24 cellular contexts compared by ENCODE assay signal in the genomic region with DNA sequence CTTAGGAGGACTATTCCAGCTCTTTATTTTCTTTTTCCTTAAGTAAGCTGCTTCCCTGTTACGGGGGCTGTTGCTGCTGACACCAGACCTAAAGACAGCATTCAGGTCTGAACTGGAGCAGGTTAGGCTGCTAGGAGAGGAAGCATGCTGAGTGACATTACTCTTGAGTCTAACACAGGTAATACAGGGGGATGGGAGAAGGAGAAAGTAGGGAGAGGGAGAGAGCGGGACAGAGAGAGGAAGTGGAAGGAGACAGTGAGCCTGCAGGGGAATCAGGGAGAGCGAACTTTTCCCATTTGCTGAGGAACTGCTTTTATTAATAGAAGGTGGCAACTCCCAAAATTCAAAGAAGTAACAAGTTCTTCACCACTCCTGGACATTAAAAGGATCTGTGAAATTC.
A peak's percentile ranks its signal among the peaks of the same experiment; 100 is the strongest.
DNase-seq lines count a peak whose midpoint lies in the region; TF ChIP-seq lines count a peak whose summit lies in the region.
"Had no signal": no experiment of that assay in that cellular context is flagged by ENCODE, and none has a peak within 500 bp of the region (broad histone marks: within the 10 kb centered on the region; RNA-seq: fewer than 3 reads in every experiment).

No MANE protein-coding gene starts in this region.

- H3K4me1 Mint-ChIP-seq in MCF 10A (ENCODE audit: insufficient read depth, unreplicated experiment) (peaks cover 54% of the 10 kb centered on the region), chondrocyte (ENCODE audit: low read depth) (peaks cover 80% of the 10 kb centered on the region)

- no peak overlapping the region for H2BK5ac ChIP-seq in mesenchymal stem cell (ENCODE audit: low read depth, low read length, poor library complexity, severe bottlenecking)

- no TSS peak for BruUV-seq in MCF 10A (replicated peaks; lab: Mats Ljungman, UMichigan)

- H3K27me3 Mint-ChIP-seq in MCF 10A (ENCODE audit: insufficient read depth, unreplicated experiment) (no peaks in the 10 kb centered on the region), chondrocyte (ENCODE audit: low read depth) (no peaks in the 10 kb centered on the region)
- H3K27me3 Mint-ChIP-seq: activated T-cell treated with anti-CD3 and anti-CD28 coated beads, Interleukin-2, amount 50 U/mL, for 24 hours; B cell; stimulated activated memory B cell treated with anti-CD40 and anti-IgM and Interleukin-4, amounts not matched to agents 10 μg/mL and 1 μg/mL and 100 μg/mL, for 72 hours had no signal

- peak overlapping the region; percentile 2 for H3K9ac ChIP-seq in mesenchymal stem cell (ENCODE audit: low read length)

- H3K18ac ChIP-seq in mesenchymal stem cell (ENCODE audit: low read depth in 1 of 2, low read length in 2 of 2) = no peak overlapping the region

- H3K79me1 ChIP-seq in mesenchymal stem cell (replicated peaks; ENCODE audit: low read length, poor library complexity, severe bottlenecking) = peaks cover 21% of the 10 kb centered on the region

- intact Hi-C loops in MCF 10A (cut with micrococcal nuclease) (no loop called here), breast epithelium (cut with DNase I; ENCODE audit: low total_unique reads) (no loop called here), thyroid gland (cut with DNase I) (no loop called here)

- H3K27ac ChIP-seq in breast epithelium (no peak overlapping the region), mesenchymal stem cell (ENCODE audit: low read length, poor library complexity, severe bottlenecking) (no peak overlapping the region), thyroid gland (peak overlapping the region; percentile 10 to 51 (median 42))
- H3K27ac ChIP-seq: spleen, suprapubic skin, vagina had no signal

- no peaks in the 10 kb centered on the region for H3K27me3 ChIP-seq in breast epithelium
- H3K27me3 ChIP-seq in mesenchymal stem cell (ENCODE audit: control insufficient read depth in 1 of 2, insufficient read depth in 1 of 2, low read length in 2 of 2) = no peaks in the 10 kb centered on the region
- no peaks in the 10 kb centered on the region for H3K27me3 ChIP-seq in thyroid gland
- H3K27me3 ChIP-seq: spleen, suprapubic skin, vagina had no signal

- no peak overlapping the region for H2BK12ac ChIP-seq in mesenchymal stem cell (ENCODE audit: low read length in 2 of 2)

- H3K4me1 ChIP-seq in breast epithelium (peaks cover 0 to 9% of the 10 kb centered on the region in 2 donors), mesenchymal stem cell (ENCODE audit: control insufficient read depth, insufficient read depth, low read depth, low read length) (peaks cover 26% of the 10 kb centered on the region), thyroid gland (peaks cover 42 to 44% of the 10 kb centered on the region in 2 donors)

- no peak for TF ChIP-seq POLR2A in breast epithelium (IDR thresholded peaks at IDR 0.05)
- TF ChIP-seq POLR2A in thyroid gland (IDR thresholded peaks at IDR 0.05) = no peak

- TF ChIP-seq CTCF in MCF 10A (IDR thresholded peaks at IDR 0.05; ENCODE audit: unreplicated experiment) = no peak
- TF ChIP-seq CTCF in breast epithelium (IDR thresholded peaks at IDR 0.05) = no peak
- no peak for TF ChIP-seq CTCF in chondrocyte (IDR thresholded peaks at IDR 0.05)
- no peak for TF ChIP-seq CTCF in thyroid gland (IDR thresholded peaks at IDR 0.05)
- no peak for TF ChIP-seq CTCF in GM10266 (IDR thresholded peaks at IDR 0.05; ENCODE audit: control insufficient read depth, insufficient read depth, low read depth, missing control alignments)

- H3K4me3 ChIP-seq in breast epithelium (no peak overlapping the region), mesenchymal stem cell (ENCODE audit: insufficient read depth in 1 of 2, low read depth in 1 of 2, low read length in 2 of 2) (no peak overlapping the region), thyroid gland (replicated peaks in 1 of 3) (no peak overlapping the region)
- H3K4me3 ChIP-seq: spleen, suprapubic skin, vagina had no signal

- H3K36me3 ChIP-seq in breast epithelium = no peaks in the 10 kb centered on the region
- H3K36me3 ChIP-seq in mesenchymal stem cell (ENCODE audit: control insufficient read depth in 1 of 2, insufficient read depth in 2 of 2, low read depth in 1 of 2, low read length in 2 of 2) = peaks cover 2 to 4% of the 10 kb centered on the region in 2 experiments
- no peaks in the 10 kb centered on the region for H3K36me3 ChIP-seq in thyroid gland
- H3K36me3 ChIP-seq: vagina had no signal

- H2BK120ac ChIP-seq in mesenchymal stem cell (ENCODE audit: low read depth, low read length) = no peak overlapping the region

- WGBS in mesenchymal stem cell = 100% methylated on average over 3 of the region's 3 CpGs
- WGBS in thyroid gland, 2 donors = 89 to 91% methylated on average over 3 of the region's 3 CpGs

- H3K4me3 Mint-ChIP-seq in MCF 10A (ENCODE audit: unreplicated experiment) = no peak overlapping the region
- H3K4me3 Mint-ChIP-seq in chondrocyte (ENCODE audit: unreplicated experiment) = no peak overlapping the region
- H3K4me3 Mint-ChIP-seq: activated T-cell treated with anti-CD3 and anti-CD28 coated beads, Interleukin-2, amount 50 U/mL, for 24 hours; B cell; stimulated activated memory B cell treated with anti-CD40 and anti-IgM and Interleukin-4, amounts not matched to agents 10 μg/mL and 1 μg/mL and 100 μg/mL, for 72 hours had no signal

- H3K4ac ChIP-seq in mesenchymal stem cell (ENCODE audit: low read depth in 1 of 2, low read length in 2 of 2) = no peak overlapping the region

- H3K36me3 Mint-ChIP-seq in MCF 10A (ENCODE audit: insufficient read depth, unreplicated experiment) (no peaks in the 10 kb centered on the region), chondrocyte (ENCODE audit: low read depth) (peaks cover 4% of the 10 kb centered on the region)

- H2BK15ac ChIP-seq in mesenchymal stem cell (ENCODE audit: low read depth, poor library complexity, severe bottlenecking) = no peak overlapping the region

- no peak overlapping the region for H3K4me2 ChIP-seq in mesenchymal stem cell (ENCODE audit: low read length, poor library complexity, severe bottlenecking)

- no peak overlapping the region for H4K91ac ChIP-seq in mesenchymal stem cell (ENCODE audit: low read length)

- no peak overlapping the region for H4K8ac ChIP-seq in mesenchymal stem cell (ENCODE audit: low read length)

- H3K14ac ChIP-seq in mesenchymal stem cell (ENCODE audit: low read length in 2 of 2) = no peak overlapping the region

- H3K9me3 Mint-ChIP-seq in MCF 10A (ENCODE audit: unreplicated experiment) (no peaks in the 10 kb centered on the region), chondrocyte (ENCODE audit: low read depth) (no peaks in the 10 kb centered on the region)
- H3K9me3 Mint-ChIP-seq: activated T-cell treated with anti-CD3 and anti-CD28 coated beads, Interleukin-2, amount 50 U/mL, for 24 hours; stimulated activated memory B cell treated with anti-CD40 and anti-IgM and Interleukin-4, amounts not matched to agents 10 μg/mL and 1 μg/mL and 100 μg/mL, for 72 hours had no signal

- no peak overlapping the region for H2AFZ ChIP-seq in mesenchymal stem cell (ENCODE audit: low read depth, low read length)

- peak overlapping the region; percentile 67 for H2AK5ac ChIP-seq in mesenchymal stem cell (ENCODE audit: low read length, severe bottlenecking)

- CTCF ChIA-PET in MCF 10A (lab: Yijun Ruan, JAX) = interaction anchor here (0.6 to 2.1 kb wide), 5 partner anchors 10 to 209 kb away, joined by 3 to 14 read pairs (median 5); no protein-coding TSS in a partner anchor

- H3K27ac Mint-ChIP-seq in MCF 10A (ENCODE audit: low read depth, unreplicated experiment) (peak overlapping the region; percentile 20), chondrocyte (ENCODE audit: unreplicated experiment) (peak overlapping the region; percentile 68)
- H3K27ac Mint-ChIP-seq: activated T-cell treated with anti-CD3 and anti-CD28 coated beads, Interleukin-2, amount 50 U/mL, for 24 hours; B cell; stimulated activated memory B cell treated with anti-CD40 and anti-IgM and Interleukin-4, amounts not matched to agents 10 μg/mL and 1 μg/mL and 100 μg/mL, for 72 hours had no signal

- POLR2A ChIA-PET in MCF 10A (lab: Yijun Ruan, JAX) = interaction anchor here (0.6 to 8.6 kb wide), 4 partner anchors 12 to 142 kb away, joined by 3 to 119 read pairs (median 4); no protein-coding TSS in a partner anchor

- no peaks in the 10 kb centered on the region for H3K9me3 ChIP-seq in breast epithelium
- no peaks in the 10 kb centered on the region for H3K9me3 ChIP-seq in mesenchymal stem cell (ENCODE audit: control insufficient read depth, low read length)
- no peaks in the 10 kb centered on the region for H3K9me3 ChIP-seq in thyroid gland
- H3K9me3 ChIP-seq: spleen, suprapubic skin, vagina had no signal

- H3K23ac ChIP-seq in mesenchymal stem cell (ENCODE audit: low read length in 2 of 2) = no peak overlapping the region

- no peak for DNase-seq in MCF 10A (ENCODE audit: unreplicated experiment)
- DNase-seq in breast epithelium (ENCODE audit: low spot score in 2 of 2) = no peak
- no peak for DNase-seq in chondrocyte (ENCODE audit: low spot score)
- no peak for DNase-seq in mesenchymal stem cell
- DNase-seq in thyroid gland = no peak
- DNase-seq in GM10266 (ENCODE audit: extremely low spot score) = no peak
- DNase-seq in NCI-H1417 (lab: John Stamatoyannopoulos, UW) = no peak
- no peak for DNase-seq in islet precursor cell
- DNase-seq: activated CD8-positive, alpha-beta memory T cell treated with anti-CD3 and anti-CD28 coated beads for 24 hours; activated naive CD4-positive, alpha-beta T cell; activated T-cell treated with anti-CD3 and anti-CD28 coated beads, Interleukin-2, amount 50 U/mL, for 24 hours; amniotic stem cell; cortex of kidney; DMS153; GDM1; glutamatergic neuron; NCI-H524 treated with DMSO at 0.1 percent for 48 hours; retina; spleen; stimulated activated CD4-positive, alpha-beta T cell treated with anti-CD3 and anti-CD28 coated beads, Interleukin-2, amount 100 ng/mL, for 48 hours had no signal

Comparison
In these comparisons a context has a peak if more than half of its experiments do, and no peak if none do; other contexts are left out.
1. H3K27ac ChIP-seq: peak in thyroid gland (3 of 3); none in breast epithelium (0 of 2) and mesenchymal stem cell (single experiment).